2 cellular contexts compared by ENCODE assay signal in genomic region chr10:2933519-2933918, GRCh38.
TF ChIP-seq lines count a peak whose summit lies in the region.

No MANE protein-coding gene starts in this region.

TF ChIP-seq in A549, 52 proteins besides CTCF, POLR2A, EP300 and RAD21 (continued from another document):
- TF ChIP-seq FOSB (CRISPR knock-in tag; IDR thresholded peaks at IDR 0.05) (no peak), KDM1A (IDR thresholded peaks at IDR 0.05; ENCODE audit: low read depth) (no peak), CHD2 (IDR thresholded peaks at IDR 0.05; ENCODE audit: low read length, partially characterized antibody) (no peak), NPAS2 (CRISPR knock-in tag; IDR thresholded peaks at IDR 0.05; ENCODE audit: borderline replicate concordance) (no peak), ZC3H11A (IDR thresholded peaks at IDR 0.05) (no peak), MAFK (IDR thresholded peaks at IDR 0.05; ENCODE audit: partially characterized antibody) (peak; percentile 84), ESRRA (IDR thresholded peaks at IDR 0.05; ENCODE audit: borderline replicate concordance, low read length) (no peak)

TF ChIP-seq in GM23338, 12 proteins besides CTCF, POLR2A, EP300 and RAD21 (continued from another document):
- TF ChIP-seq ZNF462 (CRISPR knock-in tag; IDR thresholded peaks at IDR 0.05) (no peak), EZH2 (IDR thresholded peaks at IDR 0.05; ENCODE audit: low read depth, unreplicated experiment) (no peak), REST (IDR thresholded peaks at IDR 0.05; ENCODE audit: unreplicated experiment) (no peak), NANOG (IDR thresholded peaks at IDR 0.05; ENCODE audit: borderline replicate concordance) (no peak), STAT1 (IDR thresholded peaks at IDR 0.05; ENCODE audit: unreplicated experiment) (no peak), ZNF114 (CRISPR knock-in tag; IDR thresholded peaks at IDR 0.05) (no peak), ZNF331 (CRISPR knock-in tag; IDR thresholded peaks at IDR 0.05; ENCODE audit: low read depth) (no peak), ETS1 (IDR thresholded peaks at IDR 0.05) (no peak), EZH2phosphoT487 (IDR thresholded peaks at IDR 0.05; ENCODE audit: unreplicated experiment) (no peak), POLR2AphosphoS5 (IDR thresholded peaks at IDR 0.05; ENCODE audit: low read depth) (no peak)
